ENCODE assay signal across 6 cellular contexts in genomic region chr22:24287212-24287611, GRCh38. TPM values are rescaled to one million over a fixed set of nuclear protein-coding genes. Genes with fewer than 3 reads are reported as not detected.
"Had no signal": no experiment of that assay in that cellular context is flagged by ENCODE, and none has a peak within 500 bp of the region (broad histone marks: within the 10 kb centered on the region; RNA-seq: fewer than 3 reads in every experiment).

No MANE protein-coding gene starts in this region.

RNA-seq across cellular contexts. Expression of gene GGT5, which starts 42.3 kb away (rescaled TPM):
- total RNA-seq: activated CD4-positive, alpha-beta memory T cell treated with anti-CD3 and anti-CD28 coated beads for 36 hours; activated CD8-positive, alpha-beta memory T cell treated with anti-CD3 and anti-CD28 coated beads for 36 hours; activated naive CD4-positive, alpha-beta T cell treated with anti-CD3 and anti-CD28 coated beads for 36 hours; activated naive CD8-positive, alpha-beta T cell treated with anti-CD3 and anti-CD28 coated beads for 36 hours; activated T-helper 1 cell treated with anti-CD3 and anti-CD28 coated beads, Interleukin-12 subunit alpha, Interleukin-12 subunit beta, Interleukin-2, Interleukin-4 antibody, amounts not matched to agents 30 ng/mL and 10 ng/mL and 1 ng/mL, durations not matched to agents 14 hours and 24 hours and 36 hours had no signal
- polyA plus RNA-seq: naive thymus-derived CD4-positive, alpha-beta T cell had no signal
